ENCODE assay signal across 9 cellular contexts in the genomic region with DNA sequence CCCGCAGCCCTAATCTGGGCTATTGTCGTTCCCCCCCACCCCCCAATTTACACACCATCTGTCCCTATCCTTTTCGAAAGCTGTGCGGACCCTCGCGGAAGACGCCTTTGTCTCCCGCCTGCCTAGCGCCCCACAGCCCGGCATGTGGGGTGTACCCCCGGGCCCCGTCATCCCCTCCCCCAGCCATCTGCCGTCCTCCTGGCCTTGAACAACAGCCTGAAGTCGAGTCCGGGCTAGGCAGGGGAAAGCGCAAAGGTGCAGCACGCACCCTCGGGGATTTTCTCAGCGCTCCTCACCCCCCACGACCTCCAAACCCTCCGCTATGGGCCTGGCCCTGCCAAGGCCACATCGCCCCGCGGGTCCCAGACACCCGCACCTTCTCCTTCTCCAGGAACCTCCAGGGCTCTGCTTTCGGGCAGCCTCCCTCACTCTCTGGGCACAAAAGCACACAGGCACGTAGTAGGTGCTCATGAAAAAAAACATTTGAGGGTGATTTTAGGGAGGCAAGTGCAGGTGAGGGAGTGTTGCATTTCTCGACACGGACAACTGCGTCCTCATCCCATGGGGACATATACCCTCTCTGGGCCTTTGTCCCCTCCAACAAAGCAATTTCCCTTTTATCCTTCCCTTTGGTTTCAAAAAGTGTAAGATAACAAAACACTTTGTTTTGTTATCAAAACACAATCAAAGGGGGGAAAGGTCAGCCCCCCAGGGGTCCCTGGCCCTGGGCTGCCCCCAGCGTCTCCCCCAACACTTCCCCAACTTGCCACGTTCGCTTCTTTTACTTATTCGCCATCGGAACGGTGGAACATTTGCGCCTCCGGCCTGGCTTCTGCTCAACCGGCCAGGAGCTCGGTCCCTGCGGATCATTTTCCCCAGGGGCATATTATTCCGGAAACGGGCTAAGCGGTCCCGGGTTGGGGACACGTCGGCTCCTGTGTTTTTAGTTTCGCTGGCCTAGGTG. TPM values are rescaled to one million over a fixed set of nuclear protein-coding genes. Genes with fewer than 3 reads are reported as not detected.
DNase-seq lines count a peak whose midpoint lies in the region; ATAC-seq, FAIRE-seq and TF ChIP-seq lines count a peak whose summit lies in the region.
"Had no signal": no experiment of that assay in that cellular context is flagged by ENCODE, and none has a peak within 500 bp of the region (broad histone marks: within the 10 kb centered on the region; RNA-seq: fewer than 3 reads in every experiment).

No MANE protein-coding gene starts in this region.

- H3K4me3 ChIP-seq in GM23248, result 0 out of 2 replicates have a peak overlapping the region, but pooled peaks have one; percentile 67
- no peak overlapping the region for H3K4me3 ChIP-seq in kidney (ENCODE audit: low read length in 2 of 2)

- DNase-seq in CD14-positive monocyte (ENCODE audit: low spot score) (no peak), GM23248 (no peak), kidney (peak; percentile 76), HuH-7.5 (ENCODE audit: low spot score) (no peak), EL (no peak), RKO (ENCODE audit: low spot score) (no peak), NCI-H510A treated with DMSO at 0.1 percent for 48 hours (lab: John Stamatoyannopoulos, UW) (no peak)
- no peak for DNase-seq in activated CD8-positive, alpha-beta T cell treated with anti-CD3 and anti-CD28 coated beads, Interleukin-2, amount 10 ng/mL, durations not matched to agents 7 days and 5 days

- H3K9me3 ChIP-seq in GM23248 (ENCODE audit: low read depth), result no peaks in the 10 kb centered on the region
- no peaks in the 10 kb centered on the region for H3K9me3 ChIP-seq in kidney (ENCODE audit: control insufficient read depth in 1 of 2, low read length in 2 of 2)

- H3K9me2 ChIP-seq in GM23248 (ENCODE audit: insufficient read depth), result no peaks in the 10 kb centered on the region

- H3K27ac ChIP-seq in GM23248, result no peak overlapping the region
- H3K27ac ChIP-seq in kidney (ENCODE audit: low read depth in 2 of 2, low read length in 2 of 2), result no peak overlapping the region

- H3K4me1 Mint-ChIP-seq in CD14-positive monocyte, result peaks cover 52% of the 10 kb centered on the region
- H3K4me1 Mint-ChIP-seq in activated CD8-positive, alpha-beta T cell treated with anti-CD3 and anti-CD28 coated beads, Interleukin-2, amount 10 ng/mL, durations not matched to agents 7 days and 5 days (ENCODE audit: low read depth), result peaks cover 41% of the 10 kb centered on the region

- no peaks in the 10 kb centered on the region for H3K36me3 ChIP-seq in GM23248 (ENCODE audit: low read depth)
- H3K36me3 ChIP-seq in kidney (ENCODE audit: control insufficient read depth in 1 of 2, insufficient read depth in 2 of 2, low read length in 2 of 2), result no peaks in the 10 kb centered on the region

- H3K27ac Mint-ChIP-seq in CD14-positive monocyte, result peak overlapping the region in 6 of 7 donors; percentile 26 to 85 (median 74)
- no peak overlapping the region for H3K27ac Mint-ChIP-seq in activated CD8-positive, alpha-beta T cell treated with anti-CD3 and anti-CD28 coated beads, Interleukin-2, amount 10 ng/mL, durations not matched to agents 7 days and 5 days

- peaks cover 12 to 17% of the 10 kb centered on the region in 2 donors for H3K36me3 Mint-ChIP-seq in CD14-positive monocyte
- H3K36me3 Mint-ChIP-seq in activated CD8-positive, alpha-beta T cell treated with anti-CD3 and anti-CD28 coated beads, Interleukin-2, amount 10 ng/mL, durations not matched to agents 7 days and 5 days (ENCODE audit: low read depth), result no peaks in the 10 kb centered on the region

- peaks cover 56% of the 10 kb centered on the region for H3K27me3 ChIP-seq in GM23248 (replicated peaks; ENCODE audit: insufficient read depth)

- no peaks in the 10 kb centered on the region for H3K79me2 ChIP-seq in GM23248 (ENCODE audit: insufficient read depth)

- in situ Hi-C loops in GM23248 (cut with MboI), result loop anchor here (10.0 kb wide), 1 partner anchor 46 kb away; no protein-coding TSS in a partner anchor

- POLR2A ChIA-PET in activated CD8-positive, alpha-beta T cell treated with anti-CD3 and anti-CD28 coated beads, Interleukin-2, amount 10 ng/mL, durations not matched to agents 7 days and 5 days (lab: Charles Lee), result no interaction called here

- 27 to 28% methylated on average over 48 of the region's 48 CpGs for WGBS in GM23248 (ENCODE audit: low coverage in 1 of 2, low lambda C conversion rate in 2 of 2, missing lambda C conversion rate in 2 of 2), 2 experiments

- H3F3A ChIP-seq in GM23248 (ENCODE audit: insufficient read depth), result peaks cover 7% of the 10 kb centered on the region; the same call in 1 of the 2 replicates

- peaks cover 0 to 35% (median 10%) of the 10 kb centered on the region in 7 donors for H3K9me3 Mint-ChIP-seq in CD14-positive monocyte
- no peaks in the 10 kb centered on the region for H3K9me3 Mint-ChIP-seq in activated CD8-positive, alpha-beta T cell treated with anti-CD3 and anti-CD28 coated beads, Interleukin-2, amount 10 ng/mL, durations not matched to agents 7 days and 5 days (ENCODE audit: insufficient read depth)

- no peak overlapping the region for H3K4me2 ChIP-seq in GM23248 (ENCODE audit: unreplicated experiment)

- no peak for ATAC-seq in activated CD8-positive, alpha-beta T cell treated with anti-CD3 and anti-CD28 coated beads, Interleukin-2, amount 10 ng/mL, durations not matched to agents 7 days and 5 days

- no peaks in the 10 kb centered on the region for H4K20me1 ChIP-seq in GM23248 (ENCODE audit: insufficient read depth)

- no peak for FAIRE-seq in kidney (lab: Jason Lieb, UNC)
- FAIRE-seq: islet of Langerhans had no signal

- H3K4me1 ChIP-seq in GM23248 (ENCODE audit: insufficient read depth) (no peaks in the 10 kb centered on the region), kidney (ENCODE audit: control insufficient read depth in 1 of 2, insufficient read depth in 1 of 2, low read depth in 1 of 2, low read length in 2 of 2) (peaks cover 5 to 20% of the 10 kb centered on the region in 2 donors)

- H3K27me3 Mint-ChIP-seq in CD14-positive monocyte (ENCODE audit: low read depth in 3 of 3), result peaks cover 56 to 65% (median 61%) of the 10 kb centered on the region in 3 donors
- peaks cover 48% of the 10 kb centered on the region for H3K27me3 Mint-ChIP-seq in activated CD8-positive, alpha-beta T cell treated with anti-CD3 and anti-CD28 coated beads, Interleukin-2, amount 10 ng/mL, durations not matched to agents 7 days and 5 days (ENCODE audit: low read depth)

- H3K4me3 Mint-ChIP-seq in CD14-positive monocyte, result peak overlapping the region; percentile 45 to 91
- peak overlapping the region; percentile 70 for H3K4me3 Mint-ChIP-seq in activated CD8-positive, alpha-beta T cell treated with anti-CD3 and anti-CD28 coated beads, Interleukin-2, amount 10 ng/mL, durations not matched to agents 7 days and 5 days

- H3K9ac ChIP-seq in GM23248 (no peak overlapping the region), kidney (ENCODE audit: low read length in 2 of 2) (no peak overlapping the region)

- intact Hi-C loops in CD14-positive monocyte (cut with micrococcal nuclease), result no loop called here
- intact Hi-C loops in kidney (cut with DNase I), result no loop called here

- CTCF ChIA-PET in activated CD8-positive, alpha-beta T cell treated with anti-CD3 and anti-CD28 coated beads, Interleukin-2, amount 10 ng/mL, durations not matched to agents 7 days and 5 days (lab: Charles Lee), result interaction anchor here (1.0 to 3.1 kb wide), 3 partner anchors 11 to 17 kb away, joined by 4 to 17 read pairs (median 5); partner anchors contain the start of gene CCDC124

- no peak for TF ChIP-seq CTCF in CD14-positive monocyte (IDR thresholded peaks at IDR 0.05)
- TF ChIP-seq CTCF in kidney (IDR thresholded peaks at IDR 0.05; ENCODE audit: borderline replicate concordance, extremely low read depth, insufficient read depth), result no peak

- no peak overlapping the region for H2AFZ ChIP-seq in GM23248

RNA-seq across cellular contexts. Expression of gene CCDC124, which starts 16.4 kb away (rescaled TPM):
- polyA plus RNA-seq in CD14-positive monocyte (10 to 100 TPM; 29.7 TPM), GM23248 (2016; fragmentation: Nextera tagmentation; extraction: Ambion mirVana) (125 and 130 TPM in 2 replicates), kidney (ENCODE audit: insufficient read depth, low read depth, low replicate concordance) (120 TPM)
- total RNA-seq in GM23248 (2014; rRNA removed; shearing (Covaris generic)), result 14.4 and 29.6 TPM in 2 replicates
- 10 to 100 TPM; 85.8 to 88.0 TPM for total RNA-seq in activated CD8-positive, alpha-beta T cell treated with anti-CD3 and anti-CD28 coated beads, Interleukin-2, amount 10 ng/mL, durations not matched to agents 7 days and 5 days
- 59.5 TPM for total RNA-seq in kidney

RNA-seq across cellular contexts. Expression of gene KCNN1, which starts 17.7 kb away (rescaled TPM):
- not detected for polyA plus RNA-seq in CD14-positive monocyte
- not detected in 2 replicates for total RNA-seq in GM23248 (2014; rRNA removed; shearing (Covaris generic))
- polyA plus RNA-seq in GM23248 (2016; fragmentation: Nextera tagmentation; extraction: Ambion mirVana), result not detected in 2 replicates
- total RNA-seq in activated CD8-positive, alpha-beta T cell treated with anti-CD3 and anti-CD28 coated beads, Interleukin-2, amount 10 ng/mL, durations not matched to agents 7 days and 5 days, result not detected
- 0.19 TPM for total RNA-seq in kidney
- 0.37 TPM for polyA plus RNA-seq in kidney (ENCODE audit: insufficient read depth, low read depth, low replicate concordance)

RNA-seq across cellular contexts. Expression of gene ARRDC2, which starts 58.7 kb away (rescaled TPM):
- polyA plus RNA-seq in CD14-positive monocyte, result 10 to 100 TPM; 13.8 to 23.9 TPM
- 15.9 and 19.7 TPM in 2 replicates for total RNA-seq in GM23248 (2014; rRNA removed; shearing (Covaris generic))
- 5.4 and 5.7 TPM in 2 replicates for polyA plus RNA-seq in GM23248 (2016; fragmentation: Nextera tagmentation; extraction: Ambion mirVana)
- total RNA-seq in activated CD8-positive, alpha-beta T cell treated with anti-CD3 and anti-CD28 coated beads, Interleukin-2, amount 10 ng/mL, durations not matched to agents 7 days and 5 days, result 10 to 100 TPM; 33.8 to 34.2 TPM
- 68.4 TPM for total RNA-seq in kidney
- 20.8 TPM for polyA plus RNA-seq in kidney (ENCODE audit: insufficient read depth, low read depth, low replicate concordance)
